8 cellular contexts compared by ENCODE assay signal in the genomic region with DNA sequence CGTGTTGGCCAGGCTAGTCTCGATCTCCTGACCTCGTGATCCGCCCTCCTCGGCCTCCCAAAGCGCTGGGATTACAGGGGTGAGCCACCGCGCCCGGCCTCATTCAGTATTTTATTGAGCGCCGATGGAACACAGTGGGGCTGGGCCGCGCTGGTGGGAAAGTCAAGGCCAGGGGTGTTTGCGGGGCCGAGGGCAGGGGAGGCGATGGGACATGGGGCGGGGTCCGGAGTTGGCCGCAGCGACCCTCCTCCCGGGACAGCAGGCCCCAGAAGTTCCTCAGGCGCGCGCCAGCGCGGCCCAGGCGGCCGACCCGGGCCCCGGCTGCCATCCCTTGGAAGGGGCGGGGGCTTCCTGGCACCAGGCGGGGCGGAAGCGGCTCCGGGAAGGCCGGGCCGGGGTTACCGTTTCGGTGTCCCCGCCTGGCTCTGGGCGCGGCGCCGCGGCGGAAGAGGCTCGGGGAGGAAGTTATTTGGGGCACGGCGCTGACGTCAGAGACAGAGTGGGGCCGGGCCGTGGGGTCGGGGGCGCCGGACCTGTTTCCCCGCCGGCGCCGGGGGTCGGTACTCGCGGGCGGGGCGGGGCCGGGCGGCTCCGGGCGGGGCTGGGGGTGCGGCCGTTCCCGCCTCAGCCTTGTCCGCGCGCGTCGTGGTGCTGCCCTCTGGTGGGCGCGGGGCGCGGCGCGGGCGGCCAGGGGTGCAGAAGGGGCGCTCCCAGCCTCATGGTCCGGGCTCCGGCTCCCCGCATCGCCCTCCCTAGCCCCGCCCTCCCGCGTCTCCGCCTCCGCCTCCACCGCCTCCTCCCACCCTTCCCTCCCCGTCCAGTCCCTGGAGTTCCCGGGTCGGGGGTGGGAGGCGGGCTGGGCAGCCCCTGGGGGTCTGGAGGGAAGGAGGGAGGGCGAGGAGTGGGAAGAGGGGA. TPM values are rescaled to one million over a fixed set of nuclear protein-coding genes. Genes with fewer than 3 reads are reported as not detected.
DNase-seq lines count a peak whose midpoint lies in the region; ATAC-seq and TF ChIP-seq lines count a peak whose summit lies in the region.

No MANE protein-coding gene starts in this region.

- no peaks in the 10 kb centered on the region for H3K9me2 ChIP-seq in Karpas-422 (replicated peaks; ENCODE audit: insufficient read depth, low read length)

- peak overlapping the region; percentile 96 for H3K23ac ChIP-seq in neuronal stem cell (ENCODE audit: low read depth, low read length, poor library complexity)

- H3K4me3 ChIP-seq in Karpas-422 (ENCODE audit: low read length), result peak overlapping the region; percentile 66
- peak overlapping the region; percentile 60 to 83 for H3K4me3 ChIP-seq in neuronal stem cell (ENCODE audit: low read length in 2 of 2)

- H3K9ac ChIP-seq in Karpas-422 (ENCODE audit: low read length) (peak overlapping the region; percentile 84), neuronal stem cell (ENCODE audit: low read depth, low read length, poor library complexity) (no peak overlapping the region)

- peak overlapping the region; percentile 85 for H4K91ac ChIP-seq in neuronal stem cell (ENCODE audit: low read depth, low read length, poor library complexity)

- no peaks in the 10 kb centered on the region for H3K9me3 ChIP-seq in Karpas-422 (ENCODE audit: low read length)
- H3K9me3 ChIP-seq in neuronal stem cell (replicated peaks in 1 of 2; ENCODE audit: control insufficient read depth in 2 of 2, insufficient read depth in 1 of 2, low read depth in 1 of 2, low read length in 2 of 2), result no peaks in the 10 kb centered on the region

- no peak overlapping the region for H2AK5ac ChIP-seq in neuronal stem cell (ENCODE audit: low read depth, low read length)

- peak overlapping the region; percentile 79 for H2AFZ ChIP-seq in Karpas-422 (ENCODE audit: low read length)
- H2AFZ ChIP-seq in neuronal stem cell (ENCODE audit: low read length), result peak overlapping the region; percentile 91

- peak overlapping the region; percentile 96 for H3K18ac ChIP-seq in neuronal stem cell (ENCODE audit: low read length)

- H3K4me2 ChIP-seq in Karpas-422 (ENCODE audit: low read depth, low read length, poor library complexity, severe bottlenecking) (peak overlapping the region; percentile 76), neuronal stem cell (ENCODE audit: insufficient read depth, low read length, poor library complexity, severe bottlenecking) (peak overlapping the region; percentile 62)

- H3K36me3 ChIP-seq in Karpas-422 (ENCODE audit: insufficient read depth, low read length) (no peaks in the 10 kb centered on the region), neuronal stem cell (replicated peaks in 1 of 2; ENCODE audit: control insufficient read depth in 2 of 2, insufficient read depth in 2 of 2, low read length in 2 of 2) (no peaks in the 10 kb centered on the region)

- H3K14ac ChIP-seq in neuronal stem cell (ENCODE audit: low read length), result no peak overlapping the region

- H3K27me3 ChIP-seq in Karpas-422 (ENCODE audit: low read length) (no peaks in the 10 kb centered on the region), foreskin keratinocyte (peaks cover 3% of the 10 kb centered on the region), neuronal stem cell (ENCODE audit: control insufficient read depth in 3 of 3, insufficient read depth in 3 of 3, low read depth in 1 of 3, low read length in 3 of 3) (peaks cover 0 to 6% (median 3%) of the 10 kb centered on the region in 3 experiments)

- no peaks in the 10 kb centered on the region for H3K79me2 ChIP-seq in Karpas-422 (ENCODE audit: low read length)

- H3K27ac ChIP-seq in Karpas-422 (ENCODE audit: low read length) (no peak overlapping the region), foreskin keratinocyte (peak overlapping the region; percentile 58), neuronal stem cell (replicated peaks; ENCODE audit: low read length) (peak overlapping the region; percentile 71), substantia nigra (ENCODE audit: low read depth, low read length, poor library complexity, severe bottlenecking) (peak overlapping the region; percentile 35)

- no peak overlapping the region for H2BK12ac ChIP-seq in neuronal stem cell (ENCODE audit: low read length)

- WGBS in neuronal stem cell (ENCODE audit: extremely low coverage in 2 of 2, insufficient read length in 2 of 2, insufficient replicate concordance in 1 of 2), 2 donors, result no CpG with 5 or more reads among the region's 99 CpGs

- H3K4ac ChIP-seq in neuronal stem cell (ENCODE audit: low read length), result peak overlapping the region; percentile 76

- DNase-seq in EH (ENCODE audit: low read depth) (peak; percentile 81), Karpas-422 (peak; percentile 96), RPMI7951 (ENCODE audit: low read depth) (peak; percentile 79), foreskin keratinocyte (peak; percentile 42 to 61), neuronal stem cell (ENCODE audit: low spot score) (peak; percentile 90), substantia nigra (lab: John Stamatoyannopoulos, UW) (peak in 43 of 49 donors; percentile 10 to 91 (median 52))
- DNase-seq in activated effector memory CD4-positive, alpha-beta T cell treated with Interleukin-2 at 50 U/mL for 16 hours, result peak; percentile 79

- H3K79me1 ChIP-seq in neuronal stem cell (ENCODE audit: low read depth, low read length), result peaks cover 3% of the 10 kb centered on the region

- H2BK120ac ChIP-seq in neuronal stem cell (ENCODE audit: low read depth, low read length), result no peak overlapping the region

- TF ChIP-seq CTCF in foreskin keratinocyte (conservative IDR thresholded peaks at IDR 0.05), result peak; percentile 73

- H3K4me1 ChIP-seq in Karpas-422 (ENCODE audit: low read length) (peaks cover 16% of the 10 kb centered on the region), foreskin keratinocyte (peaks cover 3% of the 10 kb centered on the region), neuronal stem cell (ENCODE audit: control insufficient read depth in 2 of 2, insufficient read depth in 1 of 2, low read depth in 1 of 2, low read length in 2 of 2) (peaks cover 0 to 4% of the 10 kb centered on the region in 2 donors)

- H2BK5ac ChIP-seq in neuronal stem cell (ENCODE audit: low read length), result no peak overlapping the region

- no peak overlapping the region for H4K8ac ChIP-seq in neuronal stem cell (ENCODE audit: low read depth, low read length)

- H2BK15ac ChIP-seq in neuronal stem cell (ENCODE audit: low read length), result no peak overlapping the region

- H4K20me1 ChIP-seq in Karpas-422 (ENCODE audit: insufficient read depth, low read depth, low read length), result no peaks in the 10 kb centered on the region

- peak; percentile 82 for ATAC-seq in GM21786 (IDR thresholded peaks at IDR 0.05; ENCODE audit: unreplicated experiment)
- ATAC-seq in foreskin keratinocyte, result peak; percentile 76

RNA-seq across cellular contexts. Expression of a gene that starts 1.0 kb away (rescaled TPM):
- 1.4 and 2.8 TPM in 2 replicates for total RNA-seq in Karpas-422 (2014; rRNA removed; shearing (Covaris generic); ENCODE audit: low replicate concordance)
- 0.29 and 1.1 TPM in 2 replicates for total RNA-seq in RPMI7951 (2014; rRNA removed; shearing (Covaris generic))
- total RNA-seq in foreskin keratinocyte, result 0.21 and 0.31 TPM in 2 replicates
- polyA plus RNA-seq in foreskin keratinocyte, result 0.20 and 0.25 TPM in 2 replicates
- polyA plus RNA-seq in neuronal stem cell (2013, experiment 1 of 2), result 3.6 TPM
- 3.8 TPM for polyA plus RNA-seq in neuronal stem cell (2013, experiment 2 of 2)

RNA-seq across cellular contexts. Expression of a gene that starts 31.5 kb away (rescaled TPM):
- total RNA-seq in Karpas-422 (2014; rRNA removed; shearing (Covaris generic); ENCODE audit: low replicate concordance), result 127 and 133 TPM in 2 replicates
- total RNA-seq in RPMI7951 (2014; rRNA removed; shearing (Covaris generic)), result 20.5 and 40.0 TPM in 2 replicates
- total RNA-seq in foreskin keratinocyte, result 149 and 160 TPM in 2 replicates
- polyA plus RNA-seq in foreskin keratinocyte, result 294 and 299 TPM in 2 replicates
- 516 TPM for polyA plus RNA-seq in neuronal stem cell (2013, experiment 1 of 2)
- polyA plus RNA-seq in neuronal stem cell (2013, experiment 2 of 2), result 512 TPM

RNA-seq across cellular contexts. Expression of a gene that starts 38.7 kb away (rescaled TPM):
- 15.7 and 21.1 TPM in 2 replicates for total RNA-seq in Karpas-422 (2014; rRNA removed; shearing (Covaris generic); ENCODE audit: low replicate concordance)
- total RNA-seq in RPMI7951 (2014; rRNA removed; shearing (Covaris generic)), result 39.7 and 55.6 TPM in 2 replicates
- total RNA-seq in foreskin keratinocyte, result 27.8 and 28.4 TPM in 2 replicates
- 22.5 and 23.8 TPM in 2 replicates for polyA plus RNA-seq in foreskin keratinocyte
- polyA plus RNA-seq in neuronal stem cell (2013, experiment 1 of 2), result 26.1 TPM
- polyA plus RNA-seq in neuronal stem cell (2013, experiment 2 of 2), result 27.0 TPM

RNA-seq across cellular contexts. Expression of a gene that starts 56.1 kb away (rescaled TPM):
- 336 and 358 TPM in 2 replicates for total RNA-seq in Karpas-422 (2014; rRNA removed; shearing (Covaris generic); ENCODE audit: low replicate concordance)
- 349 and 387 TPM in 2 replicates for total RNA-seq in RPMI7951 (2014; rRNA removed; shearing (Covaris generic))
- total RNA-seq in foreskin keratinocyte, result 270 and 285 TPM in 2 replicates
- polyA plus RNA-seq in foreskin keratinocyte, result 561 and 595 TPM in 2 replicates
- polyA plus RNA-seq in neuronal stem cell (2013, experiment 1 of 2), result 177 TPM
- polyA plus RNA-seq in neuronal stem cell (2013, experiment 2 of 2), result 174 TPM
